Comparison of ENCODE assay signal across 10 cellular contexts in genomic region chr10:12350925-12351324, GRCh38. TPM values are rescaled to one million over a fixed set of nuclear protein-coding genes. Genes with fewer than 3 reads are reported as not detected.
DNase-seq lines count a peak whose midpoint lies in the region; ATAC-seq and TF ChIP-seq lines count a peak whose summit lies in the region.
"Had no signal": no experiment of that assay in that cellular context is flagged by ENCODE, and none has a peak within 500 bp of the region (broad histone marks: within the 10 kb centered on the region; RNA-seq: fewer than 3 reads in every experiment).

No MANE protein-coding gene starts in this region.

- H3K36me3 ChIP-seq in heart right ventricle (no peaks in the 10 kb centered on the region), body of pancreas (replicated peaks in 1 of 2; ENCODE audit: insufficient read depth in 1 of 2, low read depth in 2 of 2) (no peaks in the 10 kb centered on the region), uterus (no peaks in the 10 kb centered on the region)

- H3K4me3 ChIP-seq in heart right ventricle = peak overlapping the region in 9 of 10 donors; percentile 62 to 93 (median 85)
- H3K4me3 ChIP-seq in body of pancreas = peak overlapping the region; percentile 67 to 70
- H3K4me3 ChIP-seq in uterus = peak overlapping the region; percentile 56 to 95

- H3K27ac ChIP-seq in heart right ventricle (peak overlapping the region in 2 of 10 donors; percentile 79 to 93), body of pancreas (peak overlapping the region; percentile 87 to 96 (median 92)), uterus (peak overlapping the region in 1 of 2 donors; percentile 87)

- peaks cover 0 to 6% (median 4%) of the 10 kb centered on the region in 7 donors for H3K27me3 ChIP-seq in heart right ventricle
- H3K27me3 ChIP-seq in body of pancreas = no peaks in the 10 kb centered on the region
- H3K27me3 ChIP-seq in uterus = no peaks in the 10 kb centered on the region

- H3K4me1 Mint-ChIP-seq in mesothelial cell of epicardium = peaks cover 15% of the 10 kb centered on the region

- ATAC-seq in heart right ventricle (no peak), Right ventricle myocardium superior (ENCODE audit: poor library complexity) (no peak), body of pancreas (no peak), GM18870 (IDR thresholded peaks at IDR 0.05; ENCODE audit: unreplicated experiment) (no peak)

- no peaks in the 10 kb centered on the region for H3K36me3 Mint-ChIP-seq in mesothelial cell of epicardium

- H3K9me3 ChIP-seq in heart right ventricle (no peaks in the 10 kb centered on the region), body of pancreas (no peaks in the 10 kb centered on the region), uterus (no peaks in the 10 kb centered on the region)

- DNase-seq in heart right ventricle (no peak), Right ventricle myocardium superior (no peak), body of pancreas (no peak), mesothelial cell of epicardium (ENCODE audit: low spot score in 2 of 2, unreplicated experiment in 2 of 2) (no peak), uterus (no peak), HK-2 (ENCODE audit: unreplicated experiment) (no peak), SKM-1 (lab: John Stamatoyannopoulos, UW; ENCODE audit: unreplicated experiment) (no peak)
- DNase-seq: cortex of kidney, NCI-H1105 had no signal

- intact Hi-C loops in heart right ventricle (cut with DNase I) = loop anchor here in 1 of 10 donors (10.0 kb wide), 1 partner anchor 354 kb away; no protein-coding TSS in a partner anchor
- intact Hi-C loops in Right ventricle myocardium superior (cut with DNase I) = no loop called here
- intact Hi-C loops in body of pancreas (cut with DNase I) = no loop called here
- intact Hi-C loops in uterus (cut with DNase I; ENCODE audit: low total_unique reads) = loop anchor here (5.0 kb wide), 1 partner anchor 61 kb away; no protein-coding TSS in a partner anchor

- H3K27ac Mint-ChIP-seq in mesothelial cell of epicardium = no peak overlapping the region

- TF ChIP-seq CTCF in heart right ventricle (IDR thresholded peaks at IDR 0.05) = no peak
- TF ChIP-seq CTCF in body of pancreas (IDR thresholded peaks at IDR 0.05) = no peak
- no peak for TF ChIP-seq CTCF in mesothelial cell of epicardium (IDR thresholded peaks at IDR 0.05; ENCODE audit: unreplicated experiment)
- no peak for TF ChIP-seq CTCF in uterus (IDR thresholded peaks at IDR 0.05)

- no peak for TF ChIP-seq POLR2A in body of pancreas (IDR thresholded peaks at IDR 0.05)
- TF ChIP-seq POLR2A in uterus (IDR thresholded peaks at IDR 0.05) = no peak

- H3K27me3 Mint-ChIP-seq in mesothelial cell of epicardium (ENCODE audit: low read depth) = peaks cover 80% of the 10 kb centered on the region

- peak overlapping the region; percentile 90 for H3K4me3 Mint-ChIP-seq in mesothelial cell of epicardium

- 25 to 28% methylated on average over 9 of the region's 9 CpGs for WGBS in heart right ventricle, 2 donors
- 19 to 29% methylated on average over 9 of the region's 9 CpGs for WGBS in body of pancreas, 2 donors

- no peaks in the 10 kb centered on the region for H3K9me3 Mint-ChIP-seq in mesothelial cell of epicardium

- H3K4me1 ChIP-seq in heart right ventricle (peaks cover 4 to 26% (median 16%) of the 10 kb centered on the region in 9 donors), body of pancreas (peaks cover 59% of the 10 kb centered on the region), uterus (no peaks in the 10 kb centered on the region)

RNA-seq across cellular contexts. Expression of gene CAMK1D, which starts 1.6 kb away (rescaled TPM):
- total RNA-seq in heart right ventricle (10 to 100 TPM in 2 of 10 donors, 1 to 10 TPM in 8; 2.0 to 17.7 (median 2.9) TPM), Right ventricle myocardium superior (6.5 TPM), body of pancreas (10 to 100 TPM; 12.5 to 14.2 TPM), mesothelial cell of epicardium (5.8 to 7.6 TPM (median 6.2 TPM) in 3 replicates), uterus (10 to 100 TPM in 3 of 4 donors, 1 to 10 TPM in 1; 3.5 to 48.4 (median 10.8) TPM)
- 1 to 10 TPM; 1.3 to 1.7 TPM for polyA plus RNA-seq in heart right ventricle
